8 cellular contexts compared by ENCODE assay signal in genomic region chr12:62933220-62933870, GRCh38. TPM values are rescaled to one million over a fixed set of nuclear protein-coding genes. Genes with fewer than 3 reads are reported as not detected.
DNase-seq lines count a peak whose midpoint lies in the region; ATAC-seq, FAIRE-seq and TF ChIP-seq lines count a peak whose summit lies in the region.

No MANE protein-coding gene starts in this region.

- H3K27ac ChIP-seq in mammary epithelial cell (ENCODE audit: insufficient read depth, low read depth, low read length): no peak overlapping the region
- H3K27ac ChIP-seq in kidney (ENCODE audit: low read depth in 2 of 2, low read length in 2 of 2): peak overlapping the region; percentile 73 to 80
- no peak overlapping the region for H3K27ac ChIP-seq in smooth muscle cell (ENCODE audit: low read depth)

- H3K9me3 ChIP-seq in mammary epithelial cell (replicated peaks; ENCODE audit: insufficient read depth, low read length): no peaks in the 10 kb centered on the region
- H3K9me3 ChIP-seq in kidney (ENCODE audit: control insufficient read depth in 1 of 2, low read length in 2 of 2): no peaks in the 10 kb centered on the region
- no peaks in the 10 kb centered on the region for H3K9me3 ChIP-seq in smooth muscle cell (replicated peaks; ENCODE audit: low read depth)

- peak overlapping the region; percentile 67 for H3K4me3 ChIP-seq in GM12864 (ENCODE audit: low read depth, low read length)
- H3K4me3 ChIP-seq in mammary epithelial cell (replicated peaks in 1 of 3; ENCODE audit: insufficient read depth in 1 of 3, low read depth in 2 of 3, low read length in 3 of 3): peak overlapping the region in 1 of 3 experiments; percentile 55
- peak overlapping the region; percentile 86 to 91 for H3K4me3 ChIP-seq in kidney (ENCODE audit: low read length in 2 of 2)
- peak overlapping the region; percentile 77 for H3K4me3 ChIP-seq in smooth muscle cell

- H3K27me3 ChIP-seq in mammary epithelial cell (ENCODE audit: insufficient read depth, low read length): peaks cover 19% of the 10 kb centered on the region
- H3K27me3 ChIP-seq in smooth muscle cell (ENCODE audit: low read depth): peaks cover 79% of the 10 kb centered on the region

- H3K36me3 ChIP-seq in mammary epithelial cell (ENCODE audit: insufficient read depth, low read length) (no peaks in the 10 kb centered on the region), kidney (ENCODE audit: control insufficient read depth in 1 of 2, insufficient read depth in 2 of 2, low read length in 2 of 2) (no peaks in the 10 kb centered on the region), smooth muscle cell (ENCODE audit: low read depth) (no peaks in the 10 kb centered on the region)

- dilution Hi-C loops in mammary epithelial cell (cut with HindIII; ENCODE audit: low sequenced_read_pairs): no loop called here

- H4K20me1 ChIP-seq in mammary epithelial cell (ENCODE audit: insufficient read depth, low read length) (no peaks in the 10 kb centered on the region), smooth muscle cell (ENCODE audit: low read depth) (no peaks in the 10 kb centered on the region)

- WGBS in mammary epithelial cell (ENCODE audit: low coverage, missing lambda C conversion rate): 17% methylated on average over 16 of the region's 22 CpGs
- WGBS in smooth muscle cell (ENCODE audit: low lambda C conversion rate): under 1% methylated on average over 22 of the region's 22 CpGs

- DNase-seq in GM12864 (ENCODE audit: low read depth) (no peak), NCI-H2196 (lab: John Stamatoyannopoulos, UW; ENCODE audit: unreplicated experiment) (peak; percentile 81), mammary epithelial cell (no peak), kidney (peak; percentile 77), smooth muscle cell (lab: John Stamatoyannopoulos, UW; ENCODE audit: unreplicated experiment) (no peak), SKM-1 (lab: John Stamatoyannopoulos, UW; ENCODE audit: unreplicated experiment) (no peak), activated gamma-delta T cell treated with Interleukin-2 at 50 U/mL for 16 hours (no peak)

- CTCF ChIA-PET in mammary epithelial cell (lab: Charles Lee; ENCODE audit: low non-redundant PET): no interaction called here

- no TSS peak for BruUV-seq in mammary epithelial cell (replicated peaks; lab: Mats Ljungman, UMichigan)

- H3K4me1 ChIP-seq in mammary epithelial cell (ENCODE audit: insufficient read depth, low read length): peaks cover 14% of the 10 kb centered on the region
- peaks cover 0 to 4% of the 10 kb centered on the region in 2 donors for H3K4me1 ChIP-seq in kidney (ENCODE audit: control insufficient read depth in 1 of 2, insufficient read depth in 1 of 2, low read depth in 1 of 2, low read length in 2 of 2)
- H3K4me1 ChIP-seq in smooth muscle cell (ENCODE audit: low read depth): peaks cover 8% of the 10 kb centered on the region

- no peaks in the 10 kb centered on the region for H3K79me2 ChIP-seq in mammary epithelial cell (ENCODE audit: insufficient read depth, low read length)
- H3K79me2 ChIP-seq in smooth muscle cell (ENCODE audit: low read depth): no peaks in the 10 kb centered on the region

- intact Hi-C loops in mammary epithelial cell (cut with micrococcal nuclease): loop anchor here (5.0 to 10.0 kb wide), 3 partner anchors 71 to 131 kb away; no protein-coding TSS in a partner anchor
- intact Hi-C loops in kidney (cut with DNase I): no loop called here

- no peak for TF ChIP-seq CTCF in GM12864 (IDR thresholded peaks at IDR 0.05; ENCODE audit: low read depth, low read length, missing control alignments)
- TF ChIP-seq CTCF in mammary epithelial cell (conservative IDR thresholded peaks at IDR 0.05 in 1 of 2, IDR thresholded peaks at IDR 0.05 in 1 of 2; ENCODE audit: extremely low read depth in 1 of 2, insufficient read depth in 1 of 2, low read depth in 1 of 2, low read length in 2 of 2): no peak
- no peak for TF ChIP-seq CTCF in kidney (IDR thresholded peaks at IDR 0.05; ENCODE audit: borderline replicate concordance, extremely low read depth, insufficient read depth)
- no peak for TF ChIP-seq CTCF in smooth muscle cell (IDR thresholded peaks at IDR 0.05; ENCODE audit: borderline replicate concordance, insufficient read depth, poor library complexity, severe bottlenecking)

- ATAC-seq in GM19351 (IDR thresholded peaks at IDR 0.05; ENCODE audit: unreplicated experiment): no peak

- no peak for FAIRE-seq in kidney (lab: Jason Lieb, UNC)

- H2AFZ ChIP-seq in mammary epithelial cell (ENCODE audit: low read depth, low read length) (peak overlapping the region; percentile 91), smooth muscle cell (ENCODE audit: low read depth) (no peak overlapping the region)

- in situ Hi-C loops in mammary epithelial cell (cut with MboI; ENCODE audit: low sequenced_read_pairs in 2 of 2): no loop called here

- H3K4me2 ChIP-seq in mammary epithelial cell (ENCODE audit: insufficient read depth, low read depth, low read length) (peak overlapping the region; percentile 100), smooth muscle cell (peak overlapping the region; percentile 93)

- no peak overlapping the region for H3K9ac ChIP-seq in mammary epithelial cell (ENCODE audit: insufficient read depth, low read length)
- H3K9ac ChIP-seq in kidney (ENCODE audit: low read length in 2 of 2): peak overlapping the region; percentile 46 to 92
- H3K9ac ChIP-seq in smooth muscle cell (ENCODE audit: low read depth): no peak overlapping the region

- no peaks in the 10 kb centered on the region for H3F3A ChIP-seq in smooth muscle cell (ENCODE audit: low read depth)

RNA-seq across cellular contexts. Expression of gene PPM1H, which starts 1.6 kb away (rescaled TPM):
- total RNA-seq in mammary epithelial cell (1 to 10 TPM in 1 of 2 donors, under 1 TPM in 1; 0.28 to 1.3 TPM), kidney (25.0 TPM), smooth muscle cell (3.6 and 4.4 TPM in 2 replicates)
- polyA plus RNA-seq in mammary epithelial cell (0.02 TPM), kidney (ENCODE audit: insufficient read depth, low read depth, low replicate concordance) (8.7 TPM), smooth muscle cell (0.56 and 3.9 TPM in 2 replicates)
- polyA minus RNA-seq in mammary epithelial cell: not detected

Comparison
In these comparisons a context has a peak if more than half of its experiments do, and no peak if none do; other contexts are left out.
1. DNase-seq: peak in NCI-H2196 (single experiment) and kidney (single experiment); none in GM12864 (single experiment), mammary epithelial cell (single experiment), smooth muscle cell (single experiment), SKM-1 (single experiment) and activated gamma-delta T cell treated with Interleukin-2 at 50 U/mL for 16 hours (single experiment).
2. H3K27ac ChIP-seq: peak in kidney (2 of 2); none in mammary epithelial cell (single experiment) and smooth muscle cell (single experiment).
3. H3K9ac ChIP-seq: peak in kidney (2 of 2); none in mammary epithelial cell (single experiment) and smooth muscle cell (single experiment).